29 cellular contexts compared by ENCODE assay signal in the genomic region with DNA sequence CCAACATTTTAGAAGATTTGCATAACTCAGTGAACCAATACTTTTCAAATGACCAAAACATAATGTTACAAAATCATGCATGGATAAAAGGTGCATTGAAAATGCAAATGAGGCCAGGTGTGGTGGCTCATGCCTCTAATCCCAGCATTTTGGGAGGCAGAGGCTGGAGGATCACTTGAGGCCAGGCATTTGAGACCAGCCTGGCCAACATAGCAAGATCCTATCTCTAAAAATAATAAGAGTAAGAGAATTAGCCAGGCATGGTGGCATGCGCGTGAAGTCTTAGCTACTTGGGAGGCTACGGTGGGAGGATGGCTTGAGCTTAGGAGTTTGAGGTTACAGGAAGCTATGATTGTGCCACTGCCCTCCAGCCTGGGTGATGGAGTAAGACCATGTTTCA. TPM values are rescaled to one million over a fixed set of nuclear protein-coding genes. Genes with fewer than 3 reads are reported as not detected.
DNase-seq lines count a peak whose midpoint lies in the region; ATAC-seq and TF ChIP-seq lines count a peak whose summit lies in the region.
"Had no signal": no experiment of that assay in that cellular context is flagged by ENCODE, and none has a peak within 500 bp of the region (broad histone marks: within the 10 kb centered on the region; RNA-seq: fewer than 3 reads in every experiment).

No MANE protein-coding gene starts in this region.

- peaks cover 0 to 15% of the 10 kb centered on the region in 2 experiments; a peak in 1 of 3 replicates for H3K36me3 ChIP-seq in HEK293 (ENCODE audit: control insufficient read depth in 2 of 2, insufficient read depth in 1 of 2, low read length in 2 of 2)
- H3K36me3 ChIP-seq in Karpas-422 (ENCODE audit: insufficient read depth, low read length), result peaks cover 6% of the 10 kb centered on the region
- no peaks in the 10 kb centered on the region for H3K36me3 ChIP-seq in neutrophil
- H3K36me3 ChIP-seq: BE2C had no signal

- H3K4me2 ChIP-seq in Karpas-422 (ENCODE audit: low read depth, low read length, poor library complexity, severe bottlenecking), result no peak overlapping the region
- H3K4me2 ChIP-seq: BLaER1 had no signal

- no peaks in the 10 kb centered on the region for H3K27me3 Mint-ChIP-seq in WTC11 (ENCODE audit: low read depth)
- H3K27me3 Mint-ChIP-seq: CD4-positive, alpha-beta memory T cell; CD4-positive, CD25-positive, alpha-beta regulatory T cell; CD8-positive, alpha-beta memory T cell had no signal

- no peaks in the 10 kb centered on the region for H4K20me1 ChIP-seq in Karpas-422 (ENCODE audit: insufficient read depth, low read depth, low read length)

- no peak overlapping the region for H3K27ac ChIP-seq in HEK293 (ENCODE audit: extremely low read depth, low read depth, low read length)
- H3K27ac ChIP-seq in Karpas-422 (ENCODE audit: low read length), result peak overlapping the region; percentile 40; the same call in 1 of the 2 replicates
- peak overlapping the region; percentile 2 for H3K27ac ChIP-seq in neutrophil
- H3K27ac ChIP-seq: BLaER1 had no signal

- H3K4me3 Mint-ChIP-seq in WTC11, result no peak overlapping the region
- H3K4me3 Mint-ChIP-seq: CD14-positive monocyte; CD4-positive, alpha-beta memory T cell; CD8-positive, alpha-beta memory T cell had no signal

- peaks cover 6% of the 10 kb centered on the region for H3K79me2 ChIP-seq in Karpas-422 (ENCODE audit: low read length)

- peaks cover 5% of the 10 kb centered on the region; the same call in 1 of the 2 replicates for H3K4me1 Mint-ChIP-seq in WTC11
- H3K4me1 Mint-ChIP-seq: CD4-positive, alpha-beta memory T cell; CD4-positive, CD25-positive, alpha-beta regulatory T cell had no signal

- H3K4me3 ChIP-seq in HEK293 (ENCODE audit: low read depth, low read length) (no peak overlapping the region), Karpas-422 (ENCODE audit: low read length) (no peak overlapping the region), neutrophil (ENCODE audit: low read depth in 1 of 2, low read length in 1 of 2) (no peak overlapping the region)
- H3K4me3 ChIP-seq: BLaER1, GM12878 had no signal

- no peaks in the 10 kb centered on the region for H3K9me3 Mint-ChIP-seq in WTC11
- H3K9me3 Mint-ChIP-seq: CD4-positive, alpha-beta memory T cell; CD4-positive, CD25-positive, alpha-beta regulatory T cell; CD8-positive, alpha-beta memory T cell had no signal

- H3K9ac ChIP-seq in Karpas-422 (ENCODE audit: low read length), result no peak overlapping the region
- H3K9ac ChIP-seq: BLaER1 had no signal

- no peak for DNase-seq in Karpas-422
- DNase-seq in WTC11 (ENCODE audit: low spot score), result no peak
- no peak for DNase-seq in NCI-H446 (lab: John Stamatoyannopoulos, UW)
- no peak for DNase-seq in putamen (ENCODE audit: low spot score)
- DNase-seq in NCI-H128 (lab: John Stamatoyannopoulos, UW; ENCODE audit: unreplicated experiment), result no peak
- no peak for DNase-seq in NCI-H510A treated with DMSO at 0.1 percent for 48 hours (lab: John Stamatoyannopoulos, UW)
- DNase-seq: 8988T; ACHN; BE2C; C1 segment of cervical spinal cord; CD4-positive, alpha-beta memory T cell; CD4-positive, CD25-positive, alpha-beta regulatory T cell; CD8-positive, alpha-beta memory T cell; COR-L47; DMS 273 treated with DMSO at 0.1 percent for 48 hours; DMS153; DMS53; DMS79; DND-41; EL; GDM1 had no signal

- no peaks in the 10 kb centered on the region for H3K9me3 ChIP-seq in HEK293 (ENCODE audit: control insufficient read depth, insufficient read depth, low read depth, low read length)
- H3K9me3 ChIP-seq in Karpas-422 (ENCODE audit: low read length), result no peaks in the 10 kb centered on the region
- H3K9me3 ChIP-seq in neutrophil, result no peaks in the 10 kb centered on the region
- H3K9me3 ChIP-seq: BE2C, BLaER1 had no signal

- TF ChIP-seq CTCF in HEK293 (tag by site-specific recombination; IDR thresholded peaks at IDR 0.05) (no peak), WTC11 (IDR thresholded peaks at IDR 0.05) (no peak), neutrophil (IDR thresholded peaks at IDR 0.05) (no peak)

- no peaks in the 10 kb centered on the region for H3K9me2 ChIP-seq in Karpas-422 (replicated peaks; ENCODE audit: insufficient read depth, low read length)

- peaks cover 3% of the 10 kb centered on the region; the same call in 1 of the 2 replicates for H3K4me1 ChIP-seq in HEK293 (ENCODE audit: control insufficient read depth, insufficient read depth, low read length)
- H3K4me1 ChIP-seq in Karpas-422 (ENCODE audit: low read length), result peaks cover 35% of the 10 kb centered on the region
- peaks cover 17 to 20% of the 10 kb centered on the region in 2 experiments for H3K4me1 ChIP-seq in neutrophil (ENCODE audit: control insufficient read depth in 1 of 2, insufficient read depth in 1 of 2, low read depth in 1 of 2, low read length in 1 of 2)
- H3K4me1 ChIP-seq: BE2C had no signal

- H2AFZ ChIP-seq in Karpas-422 (ENCODE audit: low read length), result no peak overlapping the region

- peaks cover 55% of the 10 kb centered on the region for H3K36me3 Mint-ChIP-seq in WTC11

- no peaks in the 10 kb centered on the region for H3K27me3 ChIP-seq in Karpas-422 (ENCODE audit: low read length)
- no peaks in the 10 kb centered on the region for H3K27me3 ChIP-seq in neutrophil
- H3K27me3 ChIP-seq: BE2C had no signal

- POLR2A ChIA-PET in HEK293 (lab: Yijun Ruan, JAX), result interaction anchor here (1.1 kb wide), 1 partner anchor 34 kb away, joined by 4 read pairs; a partner anchor contains a TSS
- POLR2A ChIA-PET in WTC11 (lab: Charles Lee), result interaction anchor here (0.6 kb wide), 3 partner anchors 10 to 129 kb away, joined by 3 to 5 read pairs (median 3); no protein-coding TSS in a partner anchor

- CTCF ChIA-PET in HEK293 (lab: Yijun Ruan, JAX), result no interaction called here
- CTCF ChIA-PET in WTC11 (lab: Charles Lee), result interaction anchor here (1.2 kb wide), 1 partner anchor 77 kb away, joined by 3 read pairs; no protein-coding TSS in a partner anchor

- no peak overlapping the region for H3K27ac Mint-ChIP-seq in WTC11
- H3K27ac Mint-ChIP-seq: CD4-positive, alpha-beta memory T cell; CD4-positive, CD25-positive, alpha-beta regulatory T cell; CD8-positive, alpha-beta memory T cell had no signal

- ATAC-seq in WTC11, result no peak
- ATAC-seq: GM12878 had no signal

TF ChIP-seq in HEK293, 187 proteins besides CTCF, POLR2A, EP300 and RAD21:
- TF ChIP-seq ZNF626 (tag by site-specific recombination; IDR thresholded peaks at IDR 0.05) (no peak), ZNF121 (tag by site-specific recombination; IDR thresholded peaks at IDR 0.05) (peak; percentile 79)

TF ChIP-seq in WTC11, 78 proteins besides CTCF, POLR2A, EP300 and RAD21:
- TF ChIP-seq ZNF219 (CRISPR knock-in tag; IDR thresholded peaks at IDR 0.05; ENCODE audit: borderline replicate concordance), result no peak
- peak; percentile 86 for TF ChIP-seq ZNF121 (CRISPR knock-in tag; IDR thresholded peaks at IDR 0.05)
- TF ChIP-seq, protein P1, sequence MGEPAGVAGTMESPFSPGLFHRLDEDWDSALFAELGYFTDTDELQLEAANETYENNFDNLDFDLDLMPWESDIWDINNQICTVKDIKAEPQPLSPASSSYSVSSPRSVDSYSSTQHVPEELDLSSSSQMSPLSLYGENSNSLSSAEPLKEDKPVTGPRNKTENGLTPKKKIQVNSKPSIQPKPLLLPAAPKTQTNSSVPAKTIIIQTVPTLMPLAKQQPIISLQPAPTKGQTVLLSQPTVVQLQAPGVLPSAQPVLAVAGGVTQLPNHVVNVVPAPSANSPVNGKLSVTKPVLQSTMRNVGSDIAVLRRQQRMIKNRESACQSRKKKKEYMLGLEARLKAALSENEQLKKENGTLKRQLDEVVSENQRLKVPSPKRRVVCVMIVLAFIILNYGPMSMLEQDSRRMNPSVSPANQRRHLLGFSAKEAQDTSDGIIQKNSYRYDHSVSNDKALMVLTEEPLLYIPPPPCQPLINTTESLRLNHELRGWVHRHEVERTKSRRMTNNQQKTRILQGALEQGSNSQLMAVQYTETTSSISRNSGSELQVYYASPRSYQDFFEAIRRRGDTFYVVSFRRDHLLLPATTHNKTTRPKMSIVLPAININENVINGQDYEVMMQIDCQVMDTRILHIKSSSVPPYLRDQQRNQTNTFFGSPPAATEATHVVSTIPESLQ (CRISPR knock-in tag; IDR thresholded peaks at IDR 0.05), result no peak

RNA-seq across cellular contexts. Expression of a gene that starts 33.4 kb away (rescaled TPM):
- total RNA-seq in Karpas-422 (2014; rRNA removed; shearing (Covaris generic); ENCODE audit: low replicate concordance), result 282 and 463 TPM in 2 replicates
- 490 to 556 TPM (median 501 TPM) in 3 replicates for total RNA-seq in WTC11 (2021)

RNA-seq across cellular contexts. Expression of a gene that starts 50.4 kb away (rescaled TPM):
- 0.07 and 0.25 TPM in 2 replicates for total RNA-seq in Karpas-422 (2014; rRNA removed; shearing (Covaris generic); ENCODE audit: low replicate concordance)
- total RNA-seq in WTC11 (2021), result 0.09 TPM in 1 of 3 replicates, not detected in the others
- total RNA-seq: A673; CD4-positive, alpha-beta memory T cell; CD4-positive, CD25-positive, alpha-beta regulatory T cell; CD8-positive, alpha-beta memory T cell; Daoy; G401 had no signal
